ENCODE assay signal across 9 cellular contexts in genomic region chr3:20186600-20187004, GRCh38. TPM values are rescaled to one million over a fixed set of nuclear protein-coding genes. Genes with fewer than 3 reads are reported as not detected.
DNase-seq lines count a peak whose midpoint lies in the region; ATAC-seq and TF ChIP-seq lines count a peak whose summit lies in the region.
"Had no signal": no experiment of that assay in that cellular context is flagged by ENCODE, and none has a peak within 500 bp of the region (broad histone marks: within the 10 kb centered on the region; RNA-seq: fewer than 3 reads in every experiment).

No MANE protein-coding gene starts in this region.

- H2AFZ ChIP-seq in PC-3 (ENCODE audit: low read length): peak overlapping the region; percentile 90

- no peaks in the 10 kb centered on the region for H3K36me3 Mint-ChIP-seq in CD8-positive, alpha-beta T cell
- H3K36me3 Mint-ChIP-seq: naive B cell had no signal

- 2 to 4% (median 3%) methylated on average over 9 of the region's 9 CpGs for WGBS in heart left ventricle, 4 donors
- 1 to 4% (median 3%) methylated on average over 9 of the region's 9 CpGs for WGBS in stomach, 5 donors

- no peaks in the 10 kb centered on the region for H3K36me3 ChIP-seq in CD8-positive, alpha-beta T cell (ENCODE audit: insufficient read depth, low read length)
- peaks cover 9% of the 10 kb centered on the region for H3K36me3 ChIP-seq in PC-3 (ENCODE audit: low read depth, low read length)
- H3K36me3 ChIP-seq in heart left ventricle: no peaks in the 10 kb centered on the region
- no peaks in the 10 kb centered on the region for H3K36me3 ChIP-seq in stomach

- peaks cover 12% of the 10 kb centered on the region for H3K4me1 ChIP-seq in CD8-positive, alpha-beta T cell (ENCODE audit: insufficient read depth, low read length)
- H3K4me1 ChIP-seq in PC-3 (ENCODE audit: insufficient read depth, low read length): peaks cover 16% of the 10 kb centered on the region
- peaks cover 0 to 21% (median 8%) of the 10 kb centered on the region in 12 donors for H3K4me1 ChIP-seq in heart left ventricle
- peaks cover 0 to 21% (median 17%) of the 10 kb centered on the region in 4 donors for H3K4me1 ChIP-seq in stomach

- TF ChIP-seq EP300 in stomach (IDR thresholded peaks at IDR 0.05): no peak

- no peaks in the 10 kb centered on the region for H3F3A ChIP-seq in PC-3 (ENCODE audit: low read length, unreplicated experiment)

- DNase-seq in CD8-positive, alpha-beta T cell: no peak
- DNase-seq in PC-3 (no peak), heart left ventricle (no peak), stomach (no peak), NCI-H82 (lab: John Stamatoyannopoulos, UW) (no peak), NOMO-1 treated with DMSO at 0.1 percent for 48 hours (lab: John Stamatoyannopoulos, UW; ENCODE audit: unreplicated experiment) (no peak), GM19240 (ENCODE audit: insufficient read length, low spot score) (no peak)

- H3K27me3 ChIP-seq in CD8-positive, alpha-beta T cell (ENCODE audit: insufficient read depth, low read length): no peaks in the 10 kb centered on the region
- H3K27me3 ChIP-seq in PC-3 (ENCODE audit: low read length): no peaks in the 10 kb centered on the region
- H3K27me3 ChIP-seq in heart left ventricle: no peaks in the 10 kb centered on the region
- no peaks in the 10 kb centered on the region for H3K27me3 ChIP-seq in stomach

- POLR2A ChIA-PET in CD8-positive, alpha-beta T cell (lab: Charles Lee): interaction anchor here (0.6 to 2.2 kb wide), 6 partner anchors 12 to 237 kb away, joined by 3 to 14 read pairs (median 3); partner anchors contain the start of gene KAT2B
- POLR2A ChIA-PET in PC-3 (lab: Charles Lee; ENCODE audit: unreplicated experiment): interaction anchor here (0.6 kb wide), 1 partner anchor 214 kb away, joined by 7 read pairs; no protein-coding TSS in a partner anchor

- H3K9me3 Mint-ChIP-seq in CD8-positive, alpha-beta T cell: no peaks in the 10 kb centered on the region
- H3K9me3 Mint-ChIP-seq: naive B cell had no signal

- H3K4me2 ChIP-seq in PC-3 (ENCODE audit: low read length): peak overlapping the region; percentile 93

- peak overlapping the region; percentile 76 for H3K9ac ChIP-seq in PC-3 (ENCODE audit: low read length)

- no peaks in the 10 kb centered on the region for H3K9me3 ChIP-seq in CD8-positive, alpha-beta T cell (ENCODE audit: low read length)
- H3K9me3 ChIP-seq in PC-3 (ENCODE audit: low read length): no peaks in the 10 kb centered on the region
- H3K9me3 ChIP-seq in heart left ventricle: no peaks in the 10 kb centered on the region
- no peaks in the 10 kb centered on the region for H3K9me3 ChIP-seq in stomach

- peak overlapping the region; percentile 71 for H3K27ac ChIP-seq in CD8-positive, alpha-beta T cell (ENCODE audit: low read depth, low read length)
- H3K27ac ChIP-seq in PC-3 (ENCODE audit: low read length) (peak overlapping the region; percentile 66), heart left ventricle (peak overlapping the region; percentile 77 to 98 (median 89)), stomach (peak overlapping the region; percentile 89 to 97 (median 93))

- ATAC-seq in CD8-positive, alpha-beta T cell: peak; percentile 2
- peak; percentile 1 for ATAC-seq in GM21786 (IDR thresholded peaks at IDR 0.05; ENCODE audit: unreplicated experiment)
- peak; percentile 1; the same call in 1 of the 2 replicates for ATAC-seq in PC-3
- ATAC-seq in heart left ventricle: peak in 2 of 4 donors; percentile 2 to 6

- peaks cover 34% of the 10 kb centered on the region for H3K79me2 ChIP-seq in PC-3 (ENCODE audit: low read length)

- no peaks in the 10 kb centered on the region for H3K4me1 Mint-ChIP-seq in CD8-positive, alpha-beta T cell (ENCODE audit: low read depth)

- no peaks in the 10 kb centered on the region for H3K9me2 ChIP-seq in PC-3 (replicated peaks; ENCODE audit: low read length)

- TSS peak; percentile 95 for BruUV-seq in PC-3 (replicated peaks; lab: Mats Ljungman, UMichigan)

- TF ChIP-seq CTCF in CD8-positive, alpha-beta T cell (IDR thresholded peaks at IDR 0.05): no peak
- no peak for TF ChIP-seq CTCF in PC-3 (conservative IDR thresholded peaks at IDR 0.05; ENCODE audit: low read depth, low read length)
- TF ChIP-seq CTCF in heart left ventricle (IDR thresholded peaks at IDR 0.05): no peak
- TF ChIP-seq CTCF in stomach (IDR thresholded peaks at IDR 0.05): no peak

- TF ChIP-seq POLR2A in heart left ventricle (IDR thresholded peaks at IDR 0.05): no peak
- TF ChIP-seq POLR2A in stomach (IDR thresholded peaks at IDR 0.05): no peak

- intact Hi-C loops in CD8-positive, alpha-beta T cell (cut with DNase I, micrococcal nuclease): loop anchor here (1.0 to 5.0 kb wide), 4 partner anchors 129 to 239 kb away; partner anchors contain the start of genes KAT2B (in 2 of the 2) and RAB5A (in 2 of the 2)
- intact Hi-C loops in PC-3 (cut with micrococcal nuclease): loop anchor here (1.0 to 2.0 kb wide), 5 partner anchors 77 to 298 kb away; partner anchors contain the start of gene RAB5A
- intact Hi-C loops in heart left ventricle (cut with DNase I): loop anchor here in 9 of 10 donors (1.0 to 10.0 kb wide), 11 partner anchors 44 to 302 kb away; partner anchors contain the start of genes KAT2B (in 7 of the 9) and RAB5A (in 6 of the 9)
- intact Hi-C loops in stomach (cut with DNase I; ENCODE audit: low total_unique reads): no loop called here

- peak overlapping the region; percentile 64 for H3K4me3 ChIP-seq in CD8-positive, alpha-beta T cell (ENCODE audit: low read depth, low read length)
- H3K4me3 ChIP-seq in PC-3 (ENCODE audit: low read length) (peak overlapping the region; percentile 89), heart left ventricle (peak overlapping the region; percentile 47 to 85 (median 66)), stomach (peak overlapping the region; percentile 57 to 88 (median 72))

- no peak overlapping the region for H3K27ac Mint-ChIP-seq in CD8-positive, alpha-beta T cell
- H3K27ac Mint-ChIP-seq: naive B cell had no signal

- CTCF ChIA-PET in CD8-positive, alpha-beta T cell (lab: Charles Lee): interaction anchor here (1.1 to 1.8 kb wide), 4 partner anchors 10 to 302 kb away, joined by 3 to 5 read pairs (median 4); no protein-coding TSS in a partner anchor
- CTCF ChIA-PET in PC-3 (lab: Charles Lee): interaction anchor here (0.7 to 1.2 kb wide), 3 partner anchors 145 to 475 kb away, joined by 3 to 5 read pairs (median 3); partner anchors contain the start of gene KAT2B

- H3K4me3 Mint-ChIP-seq in CD8-positive, alpha-beta T cell: no peak overlapping the region
- H3K4me3 Mint-ChIP-seq: naive B cell had no signal

- no peaks in the 10 kb centered on the region for H3K27me3 Mint-ChIP-seq in CD8-positive, alpha-beta T cell (ENCODE audit: low read depth)
- H3K27me3 Mint-ChIP-seq: naive B cell had no signal

- H4K20me1 ChIP-seq in PC-3 (ENCODE audit: low read length): no peaks in the 10 kb centered on the region

RNA-seq across cellular contexts. Expression of gene SGO1, which starts 0.6 kb away (rescaled TPM):
- total RNA-seq in CD8-positive, alpha-beta T cell: under 1 TPM; 0.33 to 0.71 TPM
- total RNA-seq in PC-3 (2014; rRNA removed) (12.6 and 13.6 TPM in 2 replicates), heart left ventricle (1 to 10 TPM in 2 of 9 donors, under 1 TPM in 3, not detected in 4; 0.12 to 2.8 (median 0.30) TPM), stomach (1 to 10 TPM in 4 of 5 donors, under 1 TPM in 1; 0.45 to 5.0 (median 3.5) TPM)
- polyA plus RNA-seq in heart left ventricle (under 1 TPM in 1 of 2 donors, not detected in 1; 0.04 TPM), stomach (1 to 10 TPM in 2 of 3 donors, under 1 TPM in 1; 0.76 to 1.8 (median 1.1) TPM)
